37 cellular contexts compared by ENCODE assay signal in the genomic region with DNA sequence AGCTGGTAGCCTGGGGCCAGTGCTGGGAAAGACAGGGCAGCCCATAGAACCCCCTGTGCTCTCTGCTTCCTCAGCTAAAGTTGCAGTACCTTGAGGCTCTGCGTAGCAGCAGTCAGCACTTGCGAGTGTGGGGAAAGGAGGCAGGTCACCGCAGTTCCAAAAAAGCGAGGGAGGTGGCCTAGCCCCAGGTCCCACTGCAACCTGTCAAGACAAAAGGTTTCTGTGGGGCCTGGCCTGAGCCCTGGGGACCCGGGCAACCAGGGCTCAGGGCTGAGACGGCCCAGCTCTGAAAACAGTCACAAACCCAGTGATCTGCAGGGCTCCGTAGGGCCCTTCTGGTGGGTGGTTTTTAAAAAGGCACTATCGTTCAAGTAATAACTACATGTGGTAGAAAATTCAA.
"Had no signal": no experiment of that assay in that cellular context is flagged by ENCODE, and none has a peak within 500 bp of the region (broad histone marks: within the 10 kb centered on the region; RNA-seq: fewer than 3 reads in every experiment).

No MANE protein-coding gene starts in this region.

- H3K36me3 Mint-ChIP-seq: activated naive CD8-positive, alpha-beta T cell had no signal

- H3K4me1 Mint-ChIP-seq: activated B cell treated with CpG ODN at 0.5 μM for 24 hours; activated CD4-positive, alpha-beta T cell treated with anti-CD3 and anti-CD28 coated beads, Interleukin-2, amount 10 ng/mL, durations not matched to agents 24 days and 14 days; activated naive CD8-positive, alpha-beta T cell treated with anti-CD3 and anti-CD28 coated beads, Interleukin-2, amount 50 U/mL, for 24 hours; activated T-helper 17 cell treated with anti-CD3 and anti-CD28 coated beads, Interleukin-2, amount 50 U/mL, for 72 hours; brain; central memory CD8-positive, alpha-beta T cell had no signal

- H3K9me3 Mint-ChIP-seq: activated B cell treated with CpG ODN at 0.5 μM for 24 hours; activated CD4-positive, alpha-beta memory T cell treated with anti-CD3 and anti-CD28 coated beads for 36 hours; activated CD4-positive, alpha-beta T cell treated with anti-CD3 and anti-CD28 coated beads, Interleukin-2, amount 10 ng/mL, durations not matched to agents 24 days and 14 days; activated CD8-positive, alpha-beta T cell treated with anti-CD3 and anti-CD28 coated beads for 36 hours; activated naive CD4-positive, alpha-beta T cell treated with anti-CD3 and anti-CD28 coated beads for 36 hours; activated naive CD8-positive, alpha-beta T cell treated with anti-CD3 and anti-CD28 coated beads, Interleukin-2, amount 10 ng/mL, durations not matched to agents 7 days and 5 days; activated naive CD8-positive, alpha-beta T cell treated with anti-CD3 and anti-CD28 coated beads, Interleukin-2, amount 50 U/mL, for 24 hours; activated T-cell treated with anti-CD3 and anti-CD28 coated beads, Interleukin-2, amount 50 U/mL, for 4 hours; activated T-cell treated with anti-CD3 and anti-CD28 coated beads, Interleukin-2, amount 50 U/mL, for 72 hours; activated T-helper 1 cell treated with anti-CD3 and anti-CD28 coated beads, Interleukin-12 subunit alpha, Interleukin-12 subunit beta, Interleukin-2, Interleukin-4 antibody, amounts not matched to agents 30 ng/mL and 10 ng/mL and 1 ng/mL, durations not matched to agents 14 hours and 24 hours and 36 hours; activated T-helper 17 cell treated with anti-CD3 and anti-CD28 coated beads, Interleukin-2, amount 50 U/mL, for 72 hours; brain; central memory CD8-positive, alpha-beta T cell; T-helper 1 cell treated with Interleukin-12 subunit alpha and Interleukin-12 subunit beta and Interleukin-4 antibody, amounts not matched to agents 30 μg/mL and 1 μg/mL, for 36 hours; T-helper 2 cell treated with Interferon-gamma antibody and Interleukin-4, amounts not matched to agents 5 μg/mL and 100 μg/mL, for 36 hours had no signal

- H3K27ac Mint-ChIP-seq: activated B cell treated with CpG ODN at 0.5 μM for 24 hours; activated CD4-positive, alpha-beta memory T cell treated with anti-CD3 and anti-CD28 coated beads for 36 hours; activated CD4-positive, alpha-beta T cell treated with anti-CD3 and anti-CD28 coated beads, Interleukin-2, amount 10 ng/mL, durations not matched to agents 24 days and 14 days; activated CD8-positive, alpha-beta T cell treated with anti-CD3 and anti-CD28 coated beads for 36 hours; activated naive CD4-positive, alpha-beta T cell treated with anti-CD3 and anti-CD28 coated beads for 36 hours; activated naive CD8-positive, alpha-beta T cell; activated naive CD8-positive, alpha-beta T cell treated with anti-CD3 and anti-CD28 coated beads, Interleukin-2, amount 10 ng/mL, durations not matched to agents 7 days and 5 days; activated naive CD8-positive, alpha-beta T cell treated with anti-CD3 and anti-CD28 coated beads, Interleukin-2, amount 50 U/mL, for 24 hours; activated T-helper 1 cell treated with anti-CD3 and anti-CD28 coated beads, Interleukin-12 subunit alpha, Interleukin-12 subunit beta, Interleukin-2, Interleukin-4 antibody, amounts not matched to agents 30 ng/mL and 10 ng/mL and 1 ng/mL, durations not matched to agents 14 hours and 24 hours and 36 hours; activated T-helper 17 cell treated with anti-CD3 and anti-CD28 coated beads, Interleukin-2, amount 50 U/mL, for 72 hours; brain; T-helper 1 cell treated with Interleukin-12 subunit alpha and Interleukin-12 subunit beta and Interleukin-4 antibody, amounts not matched to agents 30 μg/mL and 1 μg/mL, for 36 hours; T-helper 2 cell treated with Interferon-gamma antibody and Interleukin-4, amounts not matched to agents 5 μg/mL and 100 μg/mL, for 36 hours had no signal

- H3K27me3 ChIP-seq: ascending aorta, cardiac muscle cell had no signal

- ATAC-seq: activated CD8-positive, alpha-beta T cell treated with anti-CD3 and anti-CD28 coated beads for 36 hours; activated naive CD8-positive, alpha-beta T cell treated with anti-CD3 and anti-CD28 coated beads, Interleukin-2, amount 50 U/mL, for 24 hours; activated T-cell treated with anti-CD3 and anti-CD28 coated beads, Interleukin-2, amount 50 U/mL, for 4 hours; activated T-cell treated with anti-CD3 and anti-CD28 coated beads, Interleukin-2, amount 50 U/mL, for 72 hours; activated T-helper 17 cell treated with anti-CD3 and anti-CD28 coated beads, Interleukin-2, amount 50 U/mL, for 72 hours had no signal

- DNase-seq: activated B cell treated with CpG ODN at 0.5 μM for 24 hours; activated CD4-positive, alpha-beta memory T cell treated with anti-CD3 and anti-CD28 coated beads for 36 hours; activated CD4-positive, alpha-beta T cell treated with anti-CD3 and anti-CD28 coated beads for 4 hours; activated CD4-positive, alpha-beta T cell treated with anti-CD3 and anti-CD28 coated beads, Interleukin-2, amount 10 ng/mL, durations not matched to agents 24 days and 14 days; activated CD4-positive, alpha-beta T cell treated with anti-CD3 and anti-CD28 coated beads, Interleukin-2, amount 50 U/mL, for 1 hour; activated CD4-positive, alpha-beta T cell treated with anti-CD3 and anti-CD28 coated beads, Interleukin-2, amount 50 U/mL, for 4 hours; activated CD4-positive, CD25-positive, alpha-beta regulatory T cell treated with anti-CD3 and anti-CD28 coated beads, Interleukin-2, amount 50 U/mL, for 72 hours; activated CD8-positive, alpha-beta memory T cell treated with anti-CD3 and anti-CD28 coated beads, Interleukin-2, amount 50 U/mL, for 4 hours; activated CD8-positive, alpha-beta T cell treated with anti-CD3 and anti-CD28 coated beads for 36 hours; activated effector memory CD4-positive, alpha-beta T cell treated with anti-CD3 and anti-CD28 coated beads, Interleukin-2, amount 50 U/mL, for 16 hours; activated gamma-delta T cell treated with Interleukin-2 at 50 U/mL for 16 hours; activated naive CD4-positive, alpha-beta T cell; activated naive CD4-positive, alpha-beta T cell treated with anti-CD3 and anti-CD28 coated beads for 36 hours; activated naive CD4-positive, alpha-beta T cell treated with anti-CD3 and anti-CD28 coated beads, Interleukin-2, amount 50 U/mL, for 16 hours; activated naive CD8-positive, alpha-beta T cell treated with anti-CD3 and anti-CD28 coated beads, Interleukin-2, amount 10 ng/mL, durations not matched to agents 7 days and 5 days; activated naive CD8-positive, alpha-beta T cell treated with anti-CD3 and anti-CD28 coated beads, Interleukin-2, amount 50 U/mL, for 24 hours; activated T-cell treated with anti-CD3 and anti-CD28 coated beads for 4 hours; activated T-cell treated with anti-CD3 and anti-CD28 coated beads, Interleukin-2, amount 50 U/mL, for 1 hour; activated T-cell treated with anti-CD3 and anti-CD28 coated beads, Interleukin-2, amount 50 U/mL, for 4 hours; activated T-cell treated with anti-CD3 and anti-CD28 coated beads, Interleukin-2, amount 50 U/mL, for 72 hours; amygdala; anterior cingulate cortex; caudate nucleus; SW 1271; T-helper 1 cell; T-helper 2 cell; T-helper 9 cell had no signal

- H3K4me3 ChIP-seq: ascending aorta, cardiac muscle cell had no signal

- H3K9me3 ChIP-seq: ascending aorta had no signal

- H3K4me3 Mint-ChIP-seq: activated B cell treated with CpG ODN at 0.5 μM for 24 hours; activated CD4-positive, alpha-beta memory T cell treated with anti-CD3 and anti-CD28 coated beads for 36 hours; activated CD4-positive, alpha-beta T cell treated with anti-CD3 and anti-CD28 coated beads, Interleukin-2, amount 10 ng/mL, durations not matched to agents 24 days and 14 days; activated CD8-positive, alpha-beta T cell treated with anti-CD3 and anti-CD28 coated beads for 36 hours; activated naive CD4-positive, alpha-beta T cell treated with anti-CD3 and anti-CD28 coated beads for 36 hours; activated naive CD8-positive, alpha-beta T cell; activated naive CD8-positive, alpha-beta T cell treated with anti-CD3 and anti-CD28 coated beads, Interleukin-2, amount 10 ng/mL, durations not matched to agents 7 days and 5 days; activated naive CD8-positive, alpha-beta T cell treated with anti-CD3 and anti-CD28 coated beads, Interleukin-2, amount 50 U/mL, for 24 hours; activated T-cell treated with anti-CD3 and anti-CD28 coated beads, Interleukin-2, amount 50 U/mL, for 4 hours; activated T-cell treated with anti-CD3 and anti-CD28 coated beads, Interleukin-2, amount 50 U/mL, for 72 hours; activated T-helper 1 cell treated with anti-CD3 and anti-CD28 coated beads, Interleukin-12 subunit alpha, Interleukin-12 subunit beta, Interleukin-2, Interleukin-4 antibody, amounts not matched to agents 30 ng/mL and 10 ng/mL and 1 ng/mL, durations not matched to agents 14 hours and 24 hours and 36 hours; activated T-helper 17 cell treated with anti-CD3 and anti-CD28 coated beads, Interleukin-2, amount 50 U/mL, for 72 hours; brain; central memory CD8-positive, alpha-beta T cell; T-helper 1 cell treated with Interleukin-12 subunit alpha and Interleukin-12 subunit beta and Interleukin-4 antibody, amounts not matched to agents 30 μg/mL and 1 μg/mL, for 36 hours; T-helper 2 cell treated with Interferon-gamma antibody and Interleukin-4, amounts not matched to agents 5 μg/mL and 100 μg/mL, for 36 hours had no signal

- H3K27ac ChIP-seq: ascending aorta, cardiac muscle cell, VCaP had no signal

- H3K27me3 Mint-ChIP-seq: activated B cell treated with CpG ODN at 0.5 μM for 24 hours; activated CD4-positive, alpha-beta memory T cell treated with anti-CD3 and anti-CD28 coated beads for 36 hours; activated CD4-positive, alpha-beta T cell treated with anti-CD3 and anti-CD28 coated beads, Interleukin-2, amount 10 ng/mL, durations not matched to agents 24 days and 14 days; activated CD8-positive, alpha-beta T cell treated with anti-CD3 and anti-CD28 coated beads for 36 hours; activated naive CD8-positive, alpha-beta T cell; activated naive CD8-positive, alpha-beta T cell treated with anti-CD3 and anti-CD28 coated beads, Interleukin-2, amount 10 ng/mL, durations not matched to agents 7 days and 5 days; activated naive CD8-positive, alpha-beta T cell treated with anti-CD3 and anti-CD28 coated beads, Interleukin-2, amount 50 U/mL, for 24 hours; activated T-helper 17 cell treated with anti-CD3 and anti-CD28 coated beads, Interleukin-2, amount 50 U/mL, for 72 hours; brain; central memory CD8-positive, alpha-beta T cell had no signal

- H3K36me3 ChIP-seq: cardiac muscle cell had no signal

- H3K4me1 ChIP-seq: ascending aorta had no signal
